24 cellular contexts compared by ENCODE assay signal in genomic region chr7:19930051-19930450, GRCh38.
"Had no signal": no experiment of that assay in that cellular context is flagged by ENCODE, and none has a peak within 500 bp of the region (broad histone marks: within the 10 kb centered on the region; RNA-seq: fewer than 3 reads in every experiment).

No MANE protein-coding gene starts in this region.

- ATAC-seq: left ventricle myocardium superior; lower lobe of right lung; naive thymus-derived CD8-positive, alpha-beta T cell; psoas muscle; right cardiac atrium; stimulated activated effector memory CD8-positive, alpha-beta T cell treated with anti-CD3 and anti-CD28 coated beads, Interleukin-12 subunit alpha, Interleukin-12 subunit beta, amount 100 ng/mL, for 72 hours had no signal

- DNase-seq: cortex of kidney; foreskin melanocyte; hypothalamus; immature natural killer cell; islet precursor cell; kidney glomerular epithelial cell; left ventricle myocardium superior; lower lobe of right lung; naive thymus-derived CD8-positive, alpha-beta T cell; nephron progenitor cell; nucleus accumbens; ovary; posterior cingulate gyrus; psoas muscle; right cardiac atrium; sigmoid colon; stimulated activated CD4-positive, alpha-beta T cell treated with anti-CD3 and anti-CD28 coated beads, Interleukin-2, amount 100 ng/mL, for 24 hours; stimulated activated CD4-positive, alpha-beta T cell treated with anti-CD3 and anti-CD28 coated beads, Interleukin-4, amount 100 ng/mL, for 24 hours; stimulated activated naive CD4-positive, alpha-beta T cell treated with Interleukin-2 at 50 U/mL for 16 hours; substantia nigra; testis; tibial artery had no signal

- H3K4me3 ChIP-seq: esophagus muscularis mucosa, lower lobe of right lung, ovary, psoas muscle, sigmoid colon, testis, tibial artery had no signal
